8 cellular contexts compared by ENCODE assay signal in genomic region chr14:100305446-100306255, GRCh38. TPM values are rescaled to one million over a fixed set of nuclear protein-coding genes. Genes with fewer than 3 reads are reported as not detected.
DNase-seq lines count a peak whose midpoint lies in the region; ATAC-seq and TF ChIP-seq lines count a peak whose summit lies in the region.

No MANE protein-coding gene starts in this region.

- H3K27me3 ChIP-seq in RWPE2 (ENCODE audit: insufficient read depth, poor library complexity, severe bottlenecking) (no peaks in the 10 kb centered on the region), ascending aorta (no peaks in the 10 kb centered on the region)

- peak; percentile 7 for ATAC-seq in RWPE2 (ENCODE audit: low read depth)

- DNase-seq in activated effector memory CD4-positive, alpha-beta T cell treated with anti-CD3 and anti-CD28 coated beads, Interleukin-2, amount 50 U/mL, for 16 hours = peak; percentile 83
- no peak for DNase-seq in activated effector memory CD4-positive, alpha-beta T cell treated with Interleukin-2 at 50 U/mL for 16 hours
- DNase-seq in RWPE2 (ENCODE audit: low spot score) (no peak), ascending aorta (ENCODE audit: low spot score in 2 of 2) (peak in 1 of 2 donors; percentile 76), iPS-NIHi11 (ENCODE audit: low spot score) (peak; percentile 45), SKM-1 treated with dmso at 0.1 percent for 144 hours (lab: John Stamatoyannopoulos, UW; ENCODE audit: unreplicated experiment) (no peak), NCI-H1048 (lab: John Stamatoyannopoulos, UW) (no peak)
- DNase-seq in stimulated activated CD4-positive, alpha-beta T cell treated with anti-CD3 and anti-CD28 coated beads, Interleukin-4, amount 100 ng/mL, for 1 hour = peak; percentile 42

- no peak for TF ChIP-seq CTCF in RWPE2 (IDR thresholded peaks at IDR 0.05; ENCODE audit: poor library complexity, severe bottlenecking)
- no peak for TF ChIP-seq CTCF in ascending aorta (IDR thresholded peaks at IDR 0.05)

- no peaks in the 10 kb centered on the region for H3K36me3 ChIP-seq in RWPE2 (ENCODE audit: low read depth)
- no peaks in the 10 kb centered on the region for H3K36me3 ChIP-seq in ascending aorta

- H3K4me3 ChIP-seq in RWPE2 (ENCODE audit: severe bottlenecking) (peak overlapping the region; percentile 61), ascending aorta (peak overlapping the region; percentile 90 to 95)

- H3K9me3 ChIP-seq in RWPE2 (ENCODE audit: severe bottlenecking) = no peaks in the 10 kb centered on the region
- no peaks in the 10 kb centered on the region for H3K9me3 ChIP-seq in ascending aorta

- H3K4me1 ChIP-seq in RWPE2 (ENCODE audit: insufficient read depth, poor library complexity, severe bottlenecking) = peaks cover 4% of the 10 kb centered on the region
- peaks cover 3 to 12% of the 10 kb centered on the region in 2 donors for H3K4me1 ChIP-seq in ascending aorta

- peak overlapping the region; percentile 55 for H3K27ac ChIP-seq in RWPE2 (ENCODE audit: poor library complexity, severe bottlenecking)
- peak overlapping the region; percentile 74 to 75 for H3K27ac ChIP-seq in ascending aorta

- intact Hi-C loops in ascending aorta (cut with DNase I) = loop anchor here (1.0 to 10.0 kb wide), 5 partner anchors 20 to 541 kb away; partner anchors contain the start of gene WDR25

RNA-seq across cellular contexts. Expression of gene SLC25A29, which starts 0.6 kb away (rescaled TPM):
- 193 TPM for total RNA-seq in ascending aorta

RNA-seq across cellular contexts. Expression of gene SLC25A47, which starts 17.5 kb away (rescaled TPM):
- total RNA-seq in ascending aorta = not detected

Comparison
In these comparisons a context has a peak if more than half of its experiments do, and no peak if none do; other contexts are left out.
1. DNase-seq: peak in activated effector memory CD4-positive, alpha-beta T cell treated with anti-CD3 and anti-CD28 coated beads, Interleukin-2, amount 50 U/mL, for 16 hours (single experiment), iPS-NIHi11 (single experiment) and stimulated activated CD4-positive, alpha-beta T cell treated with anti-CD3 and anti-CD28 coated beads, Interleukin-4, amount 100 ng/mL, for 1 hour (single experiment); none in activated effector memory CD4-positive, alpha-beta T cell treated with Interleukin-2 at 50 U/mL for 16 hours (single experiment), RWPE2 (single experiment), SKM-1 treated with dmso at 0.1 percent for 144 hours (single experiment) and NCI-H1048 (single experiment).